1 cellular context compared by ENCODE assay signal in the genomic region with DNA sequence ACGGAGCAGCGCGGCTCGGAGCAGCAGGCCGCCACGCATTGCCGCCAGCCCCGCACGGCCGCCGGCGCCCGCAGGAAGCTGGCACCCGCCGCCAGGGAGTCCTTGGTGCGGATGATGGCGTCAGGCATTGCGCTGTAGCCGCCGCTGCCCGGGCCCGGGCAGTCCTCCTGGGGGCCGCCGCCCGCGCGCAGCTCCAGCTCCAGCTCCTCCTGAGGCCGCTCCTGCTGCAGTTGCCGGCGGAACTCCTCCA.
TF ChIP-seq lines count a peak whose summit lies in the region.

No MANE protein-coding gene starts in this region.

TF ChIP-seq in H1, 55 proteins besides CTCF, POLR2A, EP300 and RAD21:
- TF ChIP-seq RNF2 (IDR thresholded peaks at IDR 0.05; ENCODE audit: borderline replicate concordance, low read depth, low read length, missing control alignments, poor library complexity, severe bottlenecking): peak; percentile 41
- no peak for TF ChIP-seq TAF1 (IDR thresholded peaks at IDR 0.05; ENCODE audit: low read depth, low read length)
- no peak for TF ChIP-seq EZH2 (IDR thresholded peaks at IDR 0.05; ENCODE audit: low read depth, low read length, severe bottlenecking)
- TF ChIP-seq RXRA (IDR thresholded peaks at IDR 0.05; ENCODE audit: insufficient read depth, low read depth, low read length): no peak
- TF ChIP-seq RFX5 (IDR thresholded peaks at IDR 0.05; ENCODE audit: borderline replicate concordance, low read depth, low read length): no peak
- TF ChIP-seq GABPA (IDR thresholded peaks at IDR 0.05; ENCODE audit: borderline replicate concordance, insufficient read depth, low read length): no peak
- TF ChIP-seq, protein P1, sequence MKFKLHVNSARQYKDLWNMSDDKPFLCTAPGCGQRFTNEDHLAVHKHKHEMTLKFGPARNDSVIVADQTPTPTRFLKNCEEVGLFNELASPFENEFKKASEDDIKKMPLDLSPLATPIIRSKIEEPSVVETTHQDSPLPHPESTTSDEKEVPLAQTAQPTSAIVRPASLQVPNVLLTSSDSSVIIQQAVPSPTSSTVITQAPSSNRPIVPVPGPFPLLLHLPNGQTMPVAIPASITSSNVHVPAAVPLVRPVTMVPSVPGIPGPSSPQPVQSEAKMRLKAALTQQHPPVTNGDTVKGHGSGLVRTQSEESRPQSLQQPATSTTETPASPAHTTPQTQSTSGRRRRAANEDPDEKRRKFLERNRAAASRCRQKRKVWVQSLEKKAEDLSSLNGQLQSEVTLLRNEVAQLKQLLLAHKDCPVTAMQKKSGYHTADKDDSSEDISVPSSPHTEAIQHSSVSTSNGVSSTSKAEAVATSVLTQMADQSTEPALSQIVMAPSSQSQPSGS (IDR thresholded peaks at IDR 0.05; ENCODE audit: low read length): no peak
- no peak for TF ChIP-seq NRF1 (IDR thresholded peaks at IDR 0.05; ENCODE audit: low read depth, low read length)
- no peak for TF ChIP-seq FOSL1 (IDR thresholded peaks at IDR 0.05; ENCODE audit: insufficient read depth, low read depth, low read length)
